In genomic region chr3:61903931-61904657, GRCh38 we compare ENCODE assay signal across 9 cellular contexts.
DNase-seq lines count a peak whose midpoint lies in the region; ATAC-seq and TF ChIP-seq lines count a peak whose summit lies in the region.
"Had no signal": no experiment of that assay in that cellular context is flagged by ENCODE, and none has a peak within 500 bp of the region (broad histone marks: within the 10 kb centered on the region; RNA-seq: fewer than 3 reads in every experiment).

No MANE protein-coding gene starts in this region.

- intact Hi-C loops in transverse colon (cut with DNase I; ENCODE audit: low total_unique reads), result no loop called here

- in situ Hi-C loops in transverse colon (cut with MboI; ENCODE audit: low pct_ligation_motif_present in 1 of 4, low pct_unique_long_range_greater_than_20kb in 1 of 4, low sequenced_read_pairs in 3 of 4), result no loop called here

- TF ChIP-seq POLR2A in transverse colon (IDR thresholded peaks at IDR 0.05), result no peak

- no peaks in the 10 kb centered on the region for H3K9me3 ChIP-seq in BE2C
- H3K9me3 ChIP-seq in transverse colon, result no peaks in the 10 kb centered on the region
- H3K9me3 ChIP-seq: neutrophil had no signal

- 22 to 40% methylated on average over 3 to 4 of the region's 4 CpGs for WGBS in transverse colon (ENCODE audit: low coverage in 1 of 2), 2 donors

- H3K4me1 ChIP-seq in BE2C (no peaks in the 10 kb centered on the region), transverse colon (peaks cover 6 to 19% (median 15%) of the 10 kb centered on the region in 4 donors)

- H3K27ac ChIP-seq in transverse colon, result peak overlapping the region; percentile 4 to 62 (median 51)
- H3K27ac ChIP-seq: neutrophil had no signal

- TF ChIP-seq CTCF in BE2C (IDR thresholded peaks at IDR 0.05; ENCODE audit: low read depth, low read length) (no peak), transverse colon (IDR thresholded peaks at IDR 0.05) (no peak)

- no peaks in the 10 kb centered on the region for H3K27me3 ChIP-seq in BE2C
- H3K27me3 ChIP-seq in transverse colon, result no peaks in the 10 kb centered on the region
- H3K27me3 ChIP-seq: neutrophil had no signal

- TF ChIP-seq EP300 in transverse colon (IDR thresholded peaks at IDR 0.05; ENCODE audit: low read depth), result no peak

- DNase-seq in BE2C (peak; percentile 14), iris pigment epithelial cell (ENCODE audit: low read depth) (peak; percentile 64), transverse colon (no peak), GDM1 (lab: John Stamatoyannopoulos, UW) (no peak), amniotic stem cell (lab: John Stamatoyannopoulos, UW) (no peak)
- DNase-seq in stimulated activated CD4-positive, alpha-beta T cell treated with anti-CD3 and anti-CD28 coated beads, Interleukin-2, amount 100 ng/mL, for 48 hours, result no peak

- ATAC-seq in HG02642 (IDR thresholded peaks at IDR 0.05; ENCODE audit: poor library complexity, unreplicated experiment) (peak; percentile 70), SK-N-SH treated with all-trans-retinoic acid at 6 μM for 48 hours (peak; percentile 90)

- no peaks in the 10 kb centered on the region for H3K36me3 ChIP-seq in BE2C
- no peaks in the 10 kb centered on the region for H3K36me3 ChIP-seq in transverse colon
- H3K36me3 ChIP-seq: neutrophil had no signal

- H3K4me3 ChIP-seq in BE2C (ENCODE audit: low read depth, low read length) (no peak overlapping the region), transverse colon (no peak overlapping the region)

TF ChIP-seq in SK-N-SH treated with all-trans-retinoic acid at 6 μM for 48 hours, 23 proteins besides CTCF, POLR2A, EP300 and RAD21:
- TF ChIP-seq GLIS3 (CRISPR knock-in tag; IDR thresholded peaks at IDR 0.05) (no peak), ZFP30 (CRISPR knock-in tag; IDR thresholded peaks at IDR 0.05) (no peak), ESRRG (CRISPR knock-in tag; IDR thresholded peaks at IDR 0.05) (no peak), POU6F1 (CRISPR knock-in tag; IDR thresholded peaks at IDR 0.05; ENCODE audit: borderline replicate concordance, low read depth) (no peak), PPARA (CRISPR knock-in tag; IDR thresholded peaks at IDR 0.05; ENCODE audit: borderline replicate concordance) (no peak), RARB (CRISPR knock-in tag; IDR thresholded peaks at IDR 0.05) (no peak), PATZ1 (CRISPR knock-in tag; IDR thresholded peaks at IDR 0.05; ENCODE audit: borderline replicate concordance) (no peak), TCF4 (CRISPR knock-in tag; IDR thresholded peaks at IDR 0.05; ENCODE audit: borderline replicate concordance) (no peak), ZNF565 (CRISPR knock-in tag; conservative IDR thresholded peaks at IDR 0.05; ENCODE audit: low read depth) (no peak), ZNF8 (CRISPR knock-in tag; IDR thresholded peaks at IDR 0.05) (no peak), SNAI2 (CRISPR knock-in tag; IDR thresholded peaks at IDR 0.05) (no peak), BACH2 (CRISPR knock-in tag; IDR thresholded peaks at IDR 0.05; ENCODE audit: borderline replicate concordance) (no peak), ARNTL (CRISPR knock-in tag; IDR thresholded peaks at IDR 0.05; ENCODE audit: borderline replicate concordance, low read depth) (no peak)

Comparison
In these comparisons a context has a peak if more than half of its experiments do, and no peak if none do; other contexts are left out.
1. DNase-seq: peak in BE2C (single experiment) and iris pigment epithelial cell (single experiment); none in transverse colon (single experiment), GDM1 (single experiment), amniotic stem cell (single experiment) and stimulated activated CD4-positive, alpha-beta T cell treated with anti-CD3 and anti-CD28 coated beads, Interleukin-2, amount 100 ng/mL, for 48 hours (0 of 2).